Comparison of ENCODE assay signal across 8 cellular contexts in the genomic region with DNA sequence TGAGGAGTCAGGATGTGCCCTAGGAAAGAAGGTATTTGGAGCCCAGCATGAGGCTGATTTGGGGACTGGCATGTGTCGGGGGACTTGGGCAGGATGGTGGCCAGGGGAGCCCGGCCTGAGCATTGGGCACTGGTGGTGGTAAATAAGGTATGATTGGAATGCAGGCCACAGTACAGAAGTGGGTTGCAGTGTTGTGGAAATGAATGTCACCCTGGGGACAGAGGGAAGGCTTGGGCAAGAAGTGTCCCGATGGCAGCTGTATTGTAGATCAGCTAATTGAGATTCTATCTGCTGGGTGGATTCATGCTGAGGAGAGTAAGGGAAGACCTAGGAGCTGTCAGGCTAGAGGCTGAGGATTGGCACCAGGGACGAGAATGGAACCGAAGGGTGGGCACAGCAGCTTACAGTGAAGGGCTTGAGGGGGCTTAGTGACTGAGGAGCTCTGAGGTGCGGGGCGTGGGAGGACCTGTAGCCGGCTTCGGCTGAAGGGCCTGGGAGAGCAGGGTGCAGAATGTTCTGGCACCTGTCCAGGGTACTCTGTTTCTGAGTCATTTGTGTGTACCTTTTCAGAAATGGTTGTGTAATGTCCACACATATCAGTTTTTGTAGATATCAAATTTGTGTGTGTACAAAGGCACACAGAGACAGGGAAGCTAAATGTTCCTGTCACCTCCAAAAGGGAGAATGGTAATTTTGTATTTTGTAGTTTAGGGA.
DNase-seq lines count a peak whose midpoint lies in the region; ATAC-seq, FAIRE-seq and TF ChIP-seq lines count a peak whose summit lies in the region.
"Had no signal": no experiment of that assay in that cellular context is flagged by ENCODE, and none has a peak within 500 bp of the region (broad histone marks: within the 10 kb centered on the region; RNA-seq: fewer than 3 reads in every experiment).

No MANE protein-coding gene starts in this region.

- H3K9ac ChIP-seq in GM12878 (ENCODE audit: control insufficient read depth, insufficient read depth, low read length), result no peak overlapping the region

- H3K36me3 ChIP-seq in GM12878 (ENCODE audit: control insufficient read depth in 2 of 2, insufficient read depth in 2 of 2, low read length in 1 of 2) (no peaks in the 10 kb centered on the region; a peak in 2 of 4 replicates), left lung (no peaks in the 10 kb centered on the region), upper lobe of left lung (no peaks in the 10 kb centered on the region)

- in situ Hi-C loops in GM12878 (cut with MboI), result no loop called here

- H3K4me2 ChIP-seq in GM12878 (ENCODE audit: control insufficient read depth, insufficient read depth), result no peak overlapping the region

- H3K4me1 ChIP-seq in GM12878 (ENCODE audit: control insufficient read depth, insufficient read depth, low read length) (no peaks in the 10 kb centered on the region), left lung (peaks cover 12 to 53% of the 10 kb centered on the region in 2 donors), upper lobe of left lung (peaks cover 59 to 90% (median 69%) of the 10 kb centered on the region in 4 donors)

- no peaks in the 10 kb centered on the region for H3K9me3 ChIP-seq in GM12878 (replicated peaks; ENCODE audit: control insufficient read depth, insufficient read depth, low read length)
- H3K9me3 ChIP-seq in left lung, result no peaks in the 10 kb centered on the region
- no peaks in the 10 kb centered on the region for H3K9me3 ChIP-seq in upper lobe of left lung

- no peak for TF ChIP-seq EP300 in GM12878 (IDR thresholded peaks at IDR 0.05; ENCODE audit: borderline replicate concordance in 1 of 2, control insufficient read depth in 1 of 2, low read depth in 2 of 2, low read length in 2 of 2)
- TF ChIP-seq EP300 in upper lobe of left lung (IDR thresholded peaks at IDR 0.05), result peak in 2 of 4 donors; percentile 65 to 92

- TF ChIP-seq POLR2A in GM12878 (IDR thresholded peaks at IDR 0.05; ENCODE audit: low read depth, low read length) (no peak), upper lobe of left lung (IDR thresholded peaks at IDR 0.05) (no peak)

- no peak for TF ChIP-seq CTCF in LNCaP clone FGC (IDR thresholded peaks at IDR 0.05; ENCODE audit: control insufficient read depth, extremely low read depth, insufficient read depth)
- TF ChIP-seq CTCF in GM12878 (IDR thresholded peaks at IDR 0.05 in 2 of 3, conservative IDR thresholded peaks at IDR 0.05 in 1 of 3; ENCODE audit: control insufficient read depth in 2 of 3, extremely low read depth in 1 of 3, insufficient read depth in 1 of 3, low read depth in 3 of 3, low read length in 3 of 3), result no peak
- TF ChIP-seq CTCF in left lung (IDR thresholded peaks at IDR 0.05), result no peak
- TF ChIP-seq CTCF in upper lobe of left lung (IDR thresholded peaks at IDR 0.05), result no peak

- no peaks in the 10 kb centered on the region for H4K20me1 ChIP-seq in GM12878 (ENCODE audit: control insufficient read depth, insufficient read depth)

- H2AFZ ChIP-seq in GM12878 (ENCODE audit: control insufficient read depth, low read depth, low read length), result no peak overlapping the region

- SMC1A ChIA-PET in GM12878 (lab: Charles Lee; ENCODE audit: uncharacterized antibody, unreplicated experiment), result interaction anchor here (0.7 to 4.5 kb wide), 2 partner anchors 12 to 168 kb away, joined by 3 to 28 read pairs; no protein-coding TSS in a partner anchor

- no peak for FAIRE-seq in GM12878 (lab: Jason Lieb, UNC)

- RAD21 ChIA-PET in GM12878 (lab: Charles Lee; ENCODE audit: unreplicated experiment), result interaction anchor here (0.9 kb wide), 1 partner anchor 12 kb away, joined by 4 read pairs; no protein-coding TSS in a partner anchor

- H3K4me3 ChIP-seq in LNCaP clone FGC (ENCODE audit: low read depth, low read length), result no peak overlapping the region
- no peak overlapping the region for H3K4me3 ChIP-seq in GM12878
- no peak overlapping the region for H3K4me3 ChIP-seq in left lung
- H3K4me3 ChIP-seq in upper lobe of left lung, result no peak overlapping the region

- no TSS peak for BruUV-seq in GM12878 (replicated peaks; lab: Mats Ljungman, UMichigan)

- CTCF ChIA-PET in GM12878 (lab: Yijun Ruan, JAX), result no interaction called here

- no peak for TF ChIP-seq RAD21 in GM12878 (IDR thresholded peaks at IDR 0.05; ENCODE audit: insufficient read depth, low read depth, low read length)

- H3K27ac ChIP-seq in GM12878 (ENCODE audit: control insufficient read depth, insufficient read depth), result no peak overlapping the region
- H3K27ac ChIP-seq in left lung, result peak overlapping the region; percentile 50 to 65
- peak overlapping the region; percentile 76 to 87 (median 80) for H3K27ac ChIP-seq in upper lobe of left lung

- H3K79me2 ChIP-seq in GM12878 (ENCODE audit: control insufficient read depth, insufficient read depth, low read length), result no peaks in the 10 kb centered on the region

- 89% methylated on average over 9 of the region's 9 CpGs for WGBS in GM12878 (ENCODE audit: insufficient coverage, insufficient replicate concordance, low lambda C conversion rate, missing lambda C conversion rate)
- WGBS in upper lobe of left lung, 2 donors, result 54 to 57% methylated on average over 9 of the region's 9 CpGs

- DNase-seq in LNCaP clone FGC (ENCODE audit: low read depth) (peak; percentile 58), GM12878 (ENCODE audit: low read depth, low spot score) (no peak), left lung (peak; percentile 77 to 80), upper lobe of left lung (peak; percentile 50 to 90), NCI-H446 treated with DMSO at 0.1 percent for 48 hours (lab: John Stamatoyannopoulos, UW) (no peak)
- DNase-seq in activated CD4-positive, CD25-positive, alpha-beta regulatory T cell (lab: John Stamatoyannopoulos, UW), result no peak
- DNase-seq: activated T-cell treated with anti-CD3 and anti-CD28 coated beads for 4 hours had no signal

- 0 out of 3 replicates have a peak, but pooled peaks have one; percentile 21 for ATAC-seq in GM12878
- peak; percentile 76 for ATAC-seq in left lung
- ATAC-seq in upper lobe of left lung (ENCODE audit: low FRiP score in 2 of 2), result peak; percentile 67 to 84
- no peak for ATAC-seq in HG02840 (IDR thresholded peaks at IDR 0.05; ENCODE audit: low FRiP score, unreplicated experiment)

- no peaks in the 10 kb centered on the region for H3K27me3 ChIP-seq in GM12878 (replicated peaks in 1 of 2; ENCODE audit: control insufficient read depth in 2 of 2, insufficient read depth in 2 of 2, low read length in 1 of 2)
- H3K27me3 ChIP-seq in left lung, result no peaks in the 10 kb centered on the region
- H3K27me3 ChIP-seq in upper lobe of left lung, result no peaks in the 10 kb centered on the region

- POLR2A ChIA-PET in GM12878 (lab: Charles Lee), result no interaction called here

- intact Hi-C loops in GM12878 (cut with micrococcal nuclease; ENCODE audit: unreplicated experiment), result no loop called here
- intact Hi-C loops in left lung (cut with DNase I), result no loop called here

TF ChIP-seq in GM12878, 131 proteins besides CTCF, POLR2A, EP300 and RAD21:
- peak; percentile 58; the same call in 1 of the 2 replicates for TF ChIP-seq IRF4 (IDR thresholded peaks at IDR 0.05; ENCODE audit: low read depth, low read length)
- no peak for TF ChIP-seq MEF2B (IDR thresholded peaks at IDR 0.05; ENCODE audit: partially characterized antibody, poor library complexity, severe bottlenecking)
- no peak for TF ChIP-seq TCF3 (IDR thresholded peaks at IDR 0.05; ENCODE audit: borderline replicate concordance, insufficient read depth, low read depth, low read length)
- TF ChIP-seq STAT1 (conservative IDR thresholded peaks at IDR 0.05), result no peak
- TF ChIP-seq SMAD5 (IDR thresholded peaks at IDR 0.05; ENCODE audit: low read depth), result no peak
TF ChIP-seq in GM12878: peak in this region for 1.

Comparison
In these comparisons a context has a peak if more than half of its experiments do, and no peak if none do; other contexts are left out.
1. DNase-seq: peak in LNCaP clone FGC (single experiment), left lung (2 of 2) and upper lobe of left lung (2 of 2); none in GM12878 (single experiment), NCI-H446 treated with DMSO at 0.1 percent for 48 hours (single experiment) and activated CD4-positive, CD25-positive, alpha-beta regulatory T cell (0 of 4).